Comparison of ENCODE assay signal across 13 cellular contexts in genomic region chr2:234569776-234570430, GRCh38.
"Had no signal": no experiment of that assay in that cellular context is flagged by ENCODE, and none has a peak within 500 bp of the region (broad histone marks: within the 10 kb centered on the region; RNA-seq: fewer than 3 reads in every experiment).

No MANE protein-coding gene starts in this region.

- FAIRE-seq: urothelium cell line had no signal

- H3K36me3 ChIP-seq: breast epithelium, ovary, sigmoid colon, spleen had no signal

- ATAC-seq: left ventricle myocardium superior had no signal

- H3K4me1 ChIP-seq: breast epithelium, sigmoid colon had no signal

- H3K4me3 ChIP-seq: breast epithelium, ovary, sigmoid colon, spleen had no signal

- DNase-seq: activated naive CD4-positive, alpha-beta T cell treated with Interleukin-2 at 50 U/mL for 16 hours; activated T-cell treated with anti-CD3 and anti-CD28 coated beads for 4 hours; anterior cingulate cortex; cerebellar nuclear complex; dermis blood vessel endothelial cell; foreskin melanocyte; left ventricle myocardium superior; ovary; sigmoid colon; spleen had no signal

- H3K9me3 ChIP-seq: breast epithelium, ovary, sigmoid colon, spleen had no signal

- H3K27ac ChIP-seq: breast epithelium, epithelial cell of prostate, ovary, sigmoid colon had no signal

- H3K27me3 ChIP-seq: breast epithelium, ovary, sigmoid colon, spleen had no signal
